Comparison of ENCODE assay signal across 1 cellular context in the genomic region with DNA sequence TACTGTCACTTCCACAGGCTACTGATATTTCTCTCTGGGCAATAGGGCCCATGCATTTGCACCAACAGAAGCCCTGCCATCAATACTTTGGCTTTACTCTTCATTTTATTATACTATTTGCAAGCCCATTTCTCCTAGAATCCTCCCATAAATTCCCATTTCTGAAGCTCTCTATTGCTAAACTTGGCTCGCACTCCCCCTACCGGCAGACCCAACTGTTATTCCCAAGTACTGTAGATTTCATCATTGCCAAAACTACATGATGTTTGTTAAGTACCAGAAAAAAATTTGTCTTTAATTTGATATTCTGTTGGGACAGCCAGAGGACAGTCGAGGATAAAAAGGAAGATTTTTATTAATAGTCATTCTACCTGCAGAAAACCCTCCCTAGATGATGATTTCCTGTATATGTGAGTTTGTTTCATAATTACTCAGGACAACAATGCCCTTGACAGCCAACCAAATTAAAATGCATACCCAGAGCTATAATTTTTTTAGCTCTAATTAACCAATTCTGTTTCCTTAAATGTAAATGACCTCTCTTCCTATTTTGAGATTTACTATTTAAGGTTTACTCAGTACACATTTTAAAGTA.
TF ChIP-seq lines count a peak whose summit lies in the region.

No MANE protein-coding gene starts in this region.

TF ChIP-seq in GM23338, 12 proteins besides CTCF, POLR2A, EP300 and RAD21 (continued from another document):
- TF ChIP-seq ZNF462 (CRISPR knock-in tag; IDR thresholded peaks at IDR 0.05): no peak
- no peak for TF ChIP-seq JUNB (IDR thresholded peaks at IDR 0.05; ENCODE audit: unreplicated experiment)
- TF ChIP-seq, protein P1, sequence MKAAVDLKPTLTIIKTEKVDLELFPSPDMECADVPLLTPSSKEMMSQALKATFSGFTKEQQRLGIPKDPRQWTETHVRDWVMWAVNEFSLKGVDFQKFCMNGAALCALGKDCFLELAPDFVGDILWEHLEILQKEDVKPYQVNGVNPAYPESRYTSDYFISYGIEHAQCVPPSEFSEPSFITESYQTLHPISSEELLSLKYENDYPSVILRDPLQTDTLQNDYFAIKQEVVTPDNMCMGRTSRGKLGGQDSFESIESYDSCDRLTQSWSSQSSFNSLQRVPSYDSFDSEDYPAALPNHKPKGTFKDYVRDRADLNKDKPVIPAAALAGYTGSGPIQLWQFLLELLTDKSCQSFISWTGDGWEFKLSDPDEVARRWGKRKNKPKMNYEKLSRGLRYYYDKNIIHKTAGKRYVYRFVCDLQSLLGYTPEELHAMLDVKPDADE (IDR thresholded peaks at IDR 0.05): no peak
- TF ChIP-seq EZH2phosphoT487 (IDR thresholded peaks at IDR 0.05; ENCODE audit: unreplicated experiment): no peak
- TF ChIP-seq EZH2 (IDR thresholded peaks at IDR 0.05; ENCODE audit: low read depth, unreplicated experiment): no peak
- TF ChIP-seq ZNF331 (CRISPR knock-in tag; IDR thresholded peaks at IDR 0.05; ENCODE audit: low read depth): no peak
- no peak for TF ChIP-seq ZNF114 (CRISPR knock-in tag; IDR thresholded peaks at IDR 0.05)
- no peak for TF ChIP-seq STAT1 (IDR thresholded peaks at IDR 0.05; ENCODE audit: unreplicated experiment)
- TF ChIP-seq POLR2AphosphoS5 (IDR thresholded peaks at IDR 0.05; ENCODE audit: low read depth): no peak
- TF ChIP-seq CREB1 (CRISPR knock-in tag; IDR thresholded peaks at IDR 0.05; ENCODE audit: low read depth): no peak
TF ChIP-seq in GM23338: peak in this region for 0.
